10 cellular contexts compared by ENCODE assay signal in the genomic region with DNA sequence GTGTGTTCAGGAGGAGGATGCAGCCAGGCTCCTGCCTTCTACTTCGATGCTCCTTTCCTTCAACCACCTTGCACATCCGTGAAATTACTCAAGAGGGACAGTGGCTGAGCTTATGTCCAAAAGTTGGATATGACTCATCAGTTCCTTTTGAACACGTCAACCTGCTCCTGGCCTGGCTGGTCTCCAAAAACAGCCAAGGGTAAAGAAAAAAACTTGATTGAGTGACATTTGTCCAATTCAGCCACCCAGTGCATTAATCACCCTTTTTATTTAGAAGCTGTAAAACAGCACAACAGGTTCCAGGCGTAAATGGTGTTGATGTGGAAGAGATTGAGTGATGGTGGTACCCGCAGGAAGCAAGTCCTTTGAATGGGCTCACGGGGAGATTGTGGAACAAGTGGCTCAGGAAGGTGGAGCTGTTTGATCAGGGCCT.
A peak's percentile ranks its signal among the peaks of the same experiment; 100 is the strongest.
DNase-seq lines count a peak whose midpoint lies in the region; ATAC-seq and TF ChIP-seq lines count a peak whose summit lies in the region.
"Had no signal": no experiment of that assay in that cellular context is flagged by ENCODE, and none has a peak within 500 bp of the region (broad histone marks: within the 10 kb centered on the region; RNA-seq: fewer than 3 reads in every experiment).

No MANE protein-coding gene starts in this region.

- H3K4me1 ChIP-seq in IMR-90 (ENCODE audit: control insufficient read depth, insufficient read depth, low read length) (no peaks in the 10 kb centered on the region), left lung (no peaks in the 10 kb centered on the region), SJCRH30 (no peaks in the 10 kb centered on the region)

- intact Hi-C loops in IMR-90 (cut with micrococcal nuclease), result no loop called here
- intact Hi-C loops in left lung (cut with DNase I), result no loop called here
- intact Hi-C loops in cardiac septum (cut with DNase I), result no loop called here

- H3K9me3 ChIP-seq in IMR-90 (ENCODE audit: control insufficient read depth, insufficient read depth, low read length) (no peaks in the 10 kb centered on the region), left lung (no peaks in the 10 kb centered on the region), SJCRH30 (replicated peaks) (no peaks in the 10 kb centered on the region)

- H3K4me2 ChIP-seq in IMR-90 (ENCODE audit: low read depth, low read length), result no peak overlapping the region

- H3K79me1 ChIP-seq in IMR-90 (ENCODE audit: low read depth in 1 of 2, low read length in 2 of 2), result peaks cover 13 to 39% of the 10 kb centered on the region in 2 experiments; a peak in 3 of 4 replicates

- H3K56ac ChIP-seq in IMR-90 (ENCODE audit: extremely low read depth, insufficient read depth, low read length), result no peak overlapping the region

- peaks cover 14% of the 10 kb centered on the region; the same call in 1 of the 2 replicates for H4K20me1 ChIP-seq in IMR-90 (ENCODE audit: insufficient read depth, low read length)

- 63% methylated on average over 2 of the region's 6 CpGs; no CpG with 5 or more reads in 1 of the 2 experiments for WGBS in IMR-90 (ENCODE audit: extremely low coverage in 2 of 2, insufficient read length in 1 of 2), 2 experiments

- no peak overlapping the region for H4K5ac ChIP-seq in IMR-90 (ENCODE audit: low read depth, low read length)

- H2AFZ ChIP-seq in IMR-90 (replicated peaks; ENCODE audit: low read length, poor library complexity), result no peak overlapping the region

- no peak overlapping the region for H2BK5ac ChIP-seq in IMR-90 (ENCODE audit: low read depth, low read length, poor library complexity, severe bottlenecking)

- H3K14ac ChIP-seq in IMR-90 (replicated peaks; ENCODE audit: low read depth, low read length), result no peak overlapping the region

- no peak overlapping the region for H2BK20ac ChIP-seq in IMR-90 (ENCODE audit: low read depth, low read length)

- H2BK120ac ChIP-seq in IMR-90 (ENCODE audit: low read depth, low read length), result no peak overlapping the region

- no peak overlapping the region for H4K91ac ChIP-seq in IMR-90 (ENCODE audit: insufficient read depth, low read depth, low read length)

- H3K4me3 ChIP-seq in IMR-90 (ENCODE audit: insufficient read depth, low read depth, low read length), result no peak overlapping the region
- H3K4me3 ChIP-seq in left lung, result no peak overlapping the region
- no peak overlapping the region for H3K4me3 ChIP-seq in SJCRH30

- H4K8ac ChIP-seq in IMR-90 (ENCODE audit: low read depth in 2 of 2, low read length in 2 of 2), result no peak overlapping the region

- H3K9me1 ChIP-seq in IMR-90 (ENCODE audit: insufficient read depth, low read length), result peaks cover 24% of the 10 kb centered on the region; the same call in 1 of the 2 replicates

- no peak for TF ChIP-seq POLR2A in IMR-90 (IDR thresholded peaks at IDR 0.05; ENCODE audit: low read depth, low read length)

- H3K18ac ChIP-seq in IMR-90 (ENCODE audit: low read depth, low read length), result no peak overlapping the region

- POLR2A ChIA-PET in IMR-90 (lab: Charles Lee; ENCODE audit: unreplicated experiment), result no interaction called here

- in situ Hi-C loops in IMR-90 (cut with MboI; ENCODE audit: low sequenced_read_pairs), result loop anchor here (25.0 kb wide), 1 partner anchor 1424 kb away; no protein-coding TSS in a partner anchor

- TF ChIP-seq CTCF in IMR-90 (conservative IDR thresholded peaks at IDR 0.05; ENCODE audit: low read depth, low read length), result no peak
- no peak for TF ChIP-seq CTCF in left lung (IDR thresholded peaks at IDR 0.05)

- no peak overlapping the region for H3K23ac ChIP-seq in IMR-90 (ENCODE audit: low read depth, low read length)

- H3K36me3 ChIP-seq in IMR-90 (ENCODE audit: control insufficient read depth, insufficient read depth, low read length) (peaks cover 3% of the 10 kb centered on the region), left lung (no peaks in the 10 kb centered on the region), SJCRH30 (no peaks in the 10 kb centered on the region; the same call in 1 of the 2 replicates)

- peak; percentile 67 for DNase-seq in Daoy (ENCODE audit: low read depth)
- peak; percentile 56 for DNase-seq in IMR-90
- peak; percentile 72 for DNase-seq in SW480 (ENCODE audit: low spot score)
- DNase-seq in left lung, result no peak
- no peak for DNase-seq in SJCRH30
- DNase-seq in activated naive CD4-positive, alpha-beta T cell treated with Interleukin-2 at 50 U/mL for 16 hours, result no peak
- no peak for DNase-seq in stimulated activated CD4-positive, alpha-beta T cell treated with anti-CD3 and anti-CD28 coated beads, Interleukin-12 subunit alpha, Interleukin-12 subunit beta, amount 100 ng/mL, for 4 hours
- no peak for DNase-seq in cardiac septum (ENCODE audit: low spot score)
- DNase-seq: NCI-H1436 had no signal

- H2BK15ac ChIP-seq in IMR-90 (ENCODE audit: low read depth, low read length), result no peak overlapping the region

- H3K4ac ChIP-seq in IMR-90 (ENCODE audit: low read depth, low read length), result no peak overlapping the region

- dilution Hi-C loops in IMR-90 (cut with HindIII; ENCODE audit: low sequenced_read_pairs, unreplicated experiment), result no loop called here

- H3K27ac ChIP-seq in IMR-90 (ENCODE audit: insufficient read depth, low read length), result no peak overlapping the region
- H3K27ac ChIP-seq in left lung, result no peak overlapping the region
- H3K27ac ChIP-seq in SJCRH30, result no peak overlapping the region

- no peaks in the 10 kb centered on the region for H3K27me3 ChIP-seq in IMR-90 (ENCODE audit: control insufficient read depth, insufficient read depth, low read length)
- no peaks in the 10 kb centered on the region for H3K27me3 ChIP-seq in left lung
- H3K27me3 ChIP-seq in SJCRH30, result no peaks in the 10 kb centered on the region

- CTCF ChIA-PET in IMR-90 (lab: Yijun Ruan, JAX), result no interaction called here

- H3K9ac ChIP-seq in IMR-90 (ENCODE audit: low read depth, low read length), result no peak overlapping the region

- no peak overlapping the region for H2AK9ac ChIP-seq in IMR-90 (replicated peaks; ENCODE audit: low read depth, low read length, poor library complexity)

- BruUV-seq in IMR-90 (replicated peaks; lab: Mats Ljungman, UMichigan), result no TSS peak

- ATAC-seq in IMR-90 (ENCODE audit: low read depth) (no peak), left lung (peak; percentile 14)
- ATAC-seq: WTC11 had no signal

- no peak for TF ChIP-seq RAD21 in IMR-90 (IDR thresholded peaks at IDR 0.05; ENCODE audit: low read length)

- H2AK5ac ChIP-seq in IMR-90 (ENCODE audit: low read depth, low read length), result no peak overlapping the region

TF ChIP-seq in IMR-90, 13 proteins besides CTCF, POLR2A, EP300 and RAD21:
- no peak for TF ChIP-seq CHD1 (IDR thresholded peaks at IDR 0.05; ENCODE audit: low read depth, low read length)
- TF ChIP-seq FOS (IDR thresholded peaks at IDR 0.05; ENCODE audit: low read depth, low read length), result peak; percentile 41; the same call in 1 of the 2 replicates

Comparison
In these comparisons a context has a peak if more than half of its experiments do, and no peak if none do; other contexts are left out.
1. DNase-seq: peak in Daoy (single experiment), IMR-90 (single experiment) and SW480 (single experiment); none in left lung (0 of 2), SJCRH30 (0 of 2), activated naive CD4-positive, alpha-beta T cell treated with Interleukin-2 at 50 U/mL for 16 hours (single experiment), stimulated activated CD4-positive, alpha-beta T cell treated with anti-CD3 and anti-CD28 coated beads, Interleukin-12 subunit alpha, Interleukin-12 subunit beta, amount 100 ng/mL, for 4 hours (single experiment) and cardiac septum (single experiment).